16 cellular contexts compared by ENCODE assay signal in the genomic region with DNA sequence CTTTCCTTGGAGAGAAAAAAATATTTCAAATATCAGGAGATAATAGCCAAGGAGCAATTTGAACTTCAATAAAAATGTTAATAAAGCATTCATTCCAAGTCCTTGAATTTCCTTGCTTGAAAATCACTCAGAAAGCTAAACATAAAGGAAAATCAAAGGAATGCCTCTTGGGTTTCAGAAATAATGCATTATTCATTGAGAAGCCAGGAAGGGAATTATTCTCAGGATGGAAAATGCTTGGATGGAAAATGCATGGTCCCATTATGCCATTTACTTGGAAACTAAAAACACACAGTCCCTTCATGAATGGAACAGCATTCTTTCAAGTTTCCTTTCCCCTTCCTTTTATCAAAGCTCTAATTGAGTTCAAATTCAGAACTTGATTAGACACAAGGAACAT.
A peak's percentile ranks its signal among the peaks of the same experiment; 100 is the strongest.
DNase-seq lines count a peak whose midpoint lies in the region; TF ChIP-seq lines count a peak whose summit lies in the region.
"Had no signal": no experiment of that assay in that cellular context is flagged by ENCODE, and none has a peak within 500 bp of the region (broad histone marks: within the 10 kb centered on the region; RNA-seq: fewer than 3 reads in every experiment).

No MANE protein-coding gene starts in this region.

- H3K4me2 ChIP-seq in mesenchymal stem cell (ENCODE audit: low read length, poor library complexity, severe bottlenecking) = no peak overlapping the region

- H3K27me3 Mint-ChIP-seq in HFFc6 (ENCODE audit: insufficient read depth) = no peaks in the 10 kb centered on the region
- no peaks in the 10 kb centered on the region for H3K27me3 Mint-ChIP-seq in glutamatergic neuron (ENCODE audit: unreplicated experiment)
- no peaks in the 10 kb centered on the region for H3K27me3 Mint-ChIP-seq in osteocyte (ENCODE audit: unreplicated experiment)

- no peak overlapping the region for H3K4ac ChIP-seq in mesenchymal stem cell (ENCODE audit: low read depth in 1 of 2, low read length in 2 of 2)

- H4K8ac ChIP-seq in mesenchymal stem cell (ENCODE audit: low read length) = no peak overlapping the region

- DNase-seq in HFFc6 = no peak
- DNase-seq in astrocyte of the hippocampus (ENCODE audit: low read depth, low spot score) = peak; percentile 58
- no peak for DNase-seq in glutamatergic neuron
- DNase-seq in osteocyte (ENCODE audit: extremely low spot score, unreplicated experiment) = no peak
- DNase-seq in SK-N-DZ (ENCODE audit: low spot score) = no peak
- DNase-seq in HPDE6-E6E7 (ENCODE audit: extremely low spot score) = no peak
- no peak for DNase-seq in mesenchymal stem cell
- DNase-seq: COR-L47, GM23248, KBM-7, NCI-H1105, NCI-H2081, NCI-H510A treated with DMSO at 0.1 percent for 48 hours, NCI-H774, SHP77 had no signal

- H2AFZ ChIP-seq in mesenchymal stem cell (ENCODE audit: low read depth, low read length) = no peak overlapping the region
- H2AFZ ChIP-seq: GM23248 had no signal

- H3K9ac ChIP-seq in mesenchymal stem cell (ENCODE audit: low read length) = no peak overlapping the region
- H3K9ac ChIP-seq: GM23248 had no signal

- H3K27ac Mint-ChIP-seq in HFFc6 (peak overlapping the region; percentile 34; the same call in 1 of the 2 replicates), glutamatergic neuron (ENCODE audit: unreplicated experiment) (peak overlapping the region; percentile 67), osteocyte (ENCODE audit: unreplicated experiment) (peak overlapping the region; percentile 80)
- H3K27ac Mint-ChIP-seq: CD14-positive monocyte had no signal

- H2BK15ac ChIP-seq in mesenchymal stem cell (ENCODE audit: low read depth, poor library complexity, severe bottlenecking) = no peak overlapping the region

- peaks cover 2% of the 10 kb centered on the region for H3K4me1 ChIP-seq in mesenchymal stem cell (ENCODE audit: control insufficient read depth, insufficient read depth, low read depth, low read length)

- TF ChIP-seq CTCF in HFFc6 (IDR thresholded peaks at IDR 0.05) = no peak
- TF ChIP-seq CTCF in glutamatergic neuron (IDR thresholded peaks at IDR 0.05; ENCODE audit: partially characterized antibody, unreplicated experiment) = no peak
- no peak for TF ChIP-seq CTCF in osteocyte (IDR thresholded peaks at IDR 0.05)

- H3K18ac ChIP-seq in mesenchymal stem cell (ENCODE audit: low read depth in 1 of 2, low read length in 2 of 2) = no peak overlapping the region

- H3K4me3 Mint-ChIP-seq in HFFc6 = no peak overlapping the region
- H3K4me3 Mint-ChIP-seq in glutamatergic neuron (ENCODE audit: unreplicated experiment) = no peak overlapping the region
- no peak overlapping the region for H3K4me3 Mint-ChIP-seq in osteocyte (ENCODE audit: unreplicated experiment)

- peaks cover 24% of the 10 kb centered on the region for H3K79me1 ChIP-seq in mesenchymal stem cell (replicated peaks; ENCODE audit: low read length, poor library complexity, severe bottlenecking)

- H3K4me3 ChIP-seq in mesenchymal stem cell (ENCODE audit: insufficient read depth in 1 of 2, low read depth in 1 of 2, low read length in 2 of 2) = no peak overlapping the region
- H3K4me3 ChIP-seq: GM23248 had no signal

- H2BK5ac ChIP-seq in mesenchymal stem cell (ENCODE audit: low read depth, low read length, poor library complexity, severe bottlenecking) = no peak overlapping the region

- no peak overlapping the region for H2AK5ac ChIP-seq in mesenchymal stem cell (ENCODE audit: low read length, severe bottlenecking)

- no peaks in the 10 kb centered on the region; the same call in 1 of the 2 replicates for H3K9me3 Mint-ChIP-seq in HFFc6
- peaks cover 4% of the 10 kb centered on the region for H3K9me3 Mint-ChIP-seq in glutamatergic neuron (ENCODE audit: unreplicated experiment)
- H3K9me3 Mint-ChIP-seq in osteocyte (ENCODE audit: unreplicated experiment) = peaks cover 13% of the 10 kb centered on the region

- no peaks in the 10 kb centered on the region for H3K27me3 ChIP-seq in mesenchymal stem cell (ENCODE audit: control insufficient read depth in 1 of 2, insufficient read depth in 1 of 2, low read length in 2 of 2)

- H3K36me3 Mint-ChIP-seq in HFFc6 (ENCODE audit: low read depth) = peaks cover 56% of the 10 kb centered on the region
- no peaks in the 10 kb centered on the region for H3K36me3 Mint-ChIP-seq in glutamatergic neuron (ENCODE audit: unreplicated experiment)
- peaks cover 43% of the 10 kb centered on the region for H3K36me3 Mint-ChIP-seq in osteocyte (ENCODE audit: unreplicated experiment)

- no peak overlapping the region for H3K14ac ChIP-seq in mesenchymal stem cell (ENCODE audit: low read length in 2 of 2)

- H3K4me1 Mint-ChIP-seq in HFFc6 (ENCODE audit: low read depth) (peaks cover 56% of the 10 kb centered on the region), glutamatergic neuron (ENCODE audit: low read depth, unreplicated experiment) (peaks cover 3% of the 10 kb centered on the region), osteocyte (ENCODE audit: unreplicated experiment) (peaks cover 59% of the 10 kb centered on the region)

- no peaks in the 10 kb centered on the region for H3K9me3 ChIP-seq in mesenchymal stem cell (ENCODE audit: control insufficient read depth, low read length)

- peaks cover 5 to 48% of the 10 kb centered on the region in 2 experiments for H3K36me3 ChIP-seq in mesenchymal stem cell (ENCODE audit: control insufficient read depth in 1 of 2, insufficient read depth in 2 of 2, low read depth in 1 of 2, low read length in 2 of 2)

- H3K27ac ChIP-seq in mesenchymal stem cell (ENCODE audit: low read length, poor library complexity, severe bottlenecking) = no peak overlapping the region
- H3K27ac ChIP-seq: GM23248 had no signal

- no peak overlapping the region for H2BK12ac ChIP-seq in mesenchymal stem cell (ENCODE audit: low read length in 2 of 2)

- H4K91ac ChIP-seq in mesenchymal stem cell (ENCODE audit: low read length) = no peak overlapping the region

- no peak overlapping the region for H2BK120ac ChIP-seq in mesenchymal stem cell (ENCODE audit: low read depth, low read length)

- H3K23ac ChIP-seq in mesenchymal stem cell (ENCODE audit: low read length in 2 of 2) = no peak overlapping the region
